In the genomic region with DNA sequence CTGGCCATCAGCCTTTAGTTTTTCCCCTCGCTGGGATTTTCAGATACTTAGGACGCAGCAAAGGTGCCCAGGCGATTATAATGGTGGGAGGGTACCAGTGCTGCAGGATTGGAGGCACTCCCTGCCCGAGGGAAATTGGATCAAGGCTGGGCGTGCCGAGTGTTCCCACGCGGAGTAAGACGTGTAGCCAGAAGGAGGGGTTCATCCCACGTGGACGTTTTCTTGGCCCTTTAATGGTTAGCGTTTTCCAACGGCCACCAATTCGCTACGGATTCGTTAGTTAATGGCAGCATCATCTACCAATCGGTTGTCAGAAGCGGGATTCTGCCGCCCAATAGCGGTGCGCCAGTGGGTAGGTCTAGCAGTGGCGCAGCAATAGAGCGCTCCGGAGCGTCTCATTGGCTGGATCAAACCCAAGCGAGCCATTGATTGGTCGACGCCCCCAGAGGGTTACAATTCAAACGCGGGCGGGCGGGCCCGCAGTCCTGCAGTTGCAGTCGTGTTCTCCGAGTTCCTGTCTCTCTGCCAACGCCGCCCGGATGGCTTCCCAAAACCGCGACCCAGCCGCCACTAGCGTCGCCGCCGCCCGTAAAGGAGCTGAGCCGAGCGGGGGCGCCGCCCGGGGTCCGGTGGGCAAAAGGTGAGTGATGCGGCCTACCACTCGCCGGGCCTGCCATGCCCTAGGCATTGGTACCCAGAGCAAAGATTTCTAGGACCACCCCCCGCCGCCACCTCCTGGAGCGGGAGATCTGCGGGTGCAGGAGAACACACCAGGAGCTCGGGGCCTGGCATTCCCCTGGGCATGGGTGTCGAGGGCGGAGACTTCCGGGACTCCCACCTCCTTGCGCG, we compare ENCODE assay signal across 8 cellular contexts. TPM values are rescaled to one million over a fixed set of nuclear protein-coding genes. Genes with fewer than 3 reads are reported as not detected.
DNase-seq lines count a peak whose midpoint lies in the region; ATAC-seq and TF ChIP-seq lines count a peak whose summit lies in the region.

A gene (plus strand): TSS at position 488 of the 849 bp plus-strand sequence. CDS start 52 bp downstream, at position 540.

- no peaks in the 10 kb centered on the region for H3K9me3 ChIP-seq in liver (ENCODE audit: control insufficient read depth in 4 of 4, low read length in 3 of 4)

- peaks cover 3 to 30% (median 27%) of the 10 kb centered on the region in 4 donors for H3K36me3 ChIP-seq in liver (ENCODE audit: control insufficient read depth in 4 of 4, insufficient read depth in 3 of 4, low read depth in 1 of 4, low read length in 3 of 4)

- peak within 1 kb of the TSS in 2 of 3 donors; percentile 29 to 53 for H3K4me3 ChIP-seq in liver (ENCODE audit: low read depth in 1 of 3, low read length in 3 of 3)

- no peak for TF ChIP-seq CTCF in liver (IDR thresholded peaks at IDR 0.05; ENCODE audit: low read depth, low read length, missing input control)

- TF ChIP-seq RAD21 in liver (IDR thresholded peaks at IDR 0.05), result peak in 1 of 2 donors; percentile 9

- 4% methylated on average over 65 of the region's 65 CpGs for WGBS in liver

- H3K9ac ChIP-seq in liver (ENCODE audit: low read depth in 1 of 2, low read length in 2 of 2), result no peak within 1 kb of the TSS

- DNase-seq in C1 segment of cervical spinal cord (lab: John Stamatoyannopoulos, UW) (peak; percentile 40 to 98 (median 94)), NCI-H748 treated with DMSO at 0.1 percent for 48 hours (lab: John Stamatoyannopoulos, UW) (peak; percentile 88), dermis microvascular lymphatic vessel endothelial cell (ENCODE audit: low read depth in 2 of 2) (peak; percentile 99 to 100)
- DNase-seq in activated CD4-positive, alpha-beta T cell treated with anti-CD3 and anti-CD28 coated beads, Interleukin-2, amount 50 U/mL, for 4 hours, result peak; percentile 91
- peak; percentile 91 for DNase-seq in stimulated activated CD4-positive, alpha-beta T cell treated with anti-CD3 and anti-CD28 coated beads, Interleukin-4, amount 100 ng/mL, for 1 hour

- peaks cover 0 to 13% (median 7%) of the 10 kb centered on the region in 4 donors for H3K4me1 ChIP-seq in liver (ENCODE audit: control insufficient read depth in 4 of 4, insufficient read depth in 4 of 4, low read length in 3 of 4)

- no peaks in the 10 kb centered on the region for H3K27me3 ChIP-seq in liver (ENCODE audit: control insufficient read depth in 4 of 4, insufficient read depth in 4 of 4, low read length in 3 of 4)

- peak; percentile 99 for ATAC-seq in GM19372 (IDR thresholded peaks at IDR 0.05; ENCODE audit: low read depth, unreplicated experiment)
- ATAC-seq in HG03558 (IDR thresholded peaks at IDR 0.05; ENCODE audit: extremely low read depth, unreplicated experiment), result peak; percentile 96

- H3K27ac ChIP-seq in liver (ENCODE audit: low read depth in 1 of 2, low read length in 2 of 2), result no peak within 1 kb of the TSS

TF ChIP-seq in liver, 16 proteins besides CTCF, POLR2A, EP300 and RAD21:
- TF ChIP-seq JUND (IDR thresholded peaks at IDR 0.05) (no peak), GABPA (IDR thresholded peaks at IDR 0.05 in 1 of 2, conservative IDR thresholded peaks at IDR 0.05 in 1 of 2) (peak in 1 of 2 donors; percentile 21), SP1 (IDR thresholded peaks at IDR 0.05) (peak; percentile 99), HNF4G (IDR thresholded peaks at IDR 0.05) (no peak), NR2F2 (IDR thresholded peaks at IDR 0.05) (peak; percentile 19), RXRA (IDR thresholded peaks at IDR 0.05) (no peak), YY1 (IDR thresholded peaks at IDR 0.05) (peak; percentile 11), FOXA2 (IDR thresholded peaks at IDR 0.05) (no peak), EGR1 (IDR thresholded peaks at IDR 0.05; ENCODE audit: low read depth in 2 of 2) (no peak), TAF1 (conservative IDR thresholded peaks at IDR 0.05) (no peak), FOXA1 (IDR thresholded peaks at IDR 0.05) (no peak), HNF4A (conservative IDR thresholded peaks at IDR 0.05) (no peak)
- TF ChIP-seq, protein P1, sequence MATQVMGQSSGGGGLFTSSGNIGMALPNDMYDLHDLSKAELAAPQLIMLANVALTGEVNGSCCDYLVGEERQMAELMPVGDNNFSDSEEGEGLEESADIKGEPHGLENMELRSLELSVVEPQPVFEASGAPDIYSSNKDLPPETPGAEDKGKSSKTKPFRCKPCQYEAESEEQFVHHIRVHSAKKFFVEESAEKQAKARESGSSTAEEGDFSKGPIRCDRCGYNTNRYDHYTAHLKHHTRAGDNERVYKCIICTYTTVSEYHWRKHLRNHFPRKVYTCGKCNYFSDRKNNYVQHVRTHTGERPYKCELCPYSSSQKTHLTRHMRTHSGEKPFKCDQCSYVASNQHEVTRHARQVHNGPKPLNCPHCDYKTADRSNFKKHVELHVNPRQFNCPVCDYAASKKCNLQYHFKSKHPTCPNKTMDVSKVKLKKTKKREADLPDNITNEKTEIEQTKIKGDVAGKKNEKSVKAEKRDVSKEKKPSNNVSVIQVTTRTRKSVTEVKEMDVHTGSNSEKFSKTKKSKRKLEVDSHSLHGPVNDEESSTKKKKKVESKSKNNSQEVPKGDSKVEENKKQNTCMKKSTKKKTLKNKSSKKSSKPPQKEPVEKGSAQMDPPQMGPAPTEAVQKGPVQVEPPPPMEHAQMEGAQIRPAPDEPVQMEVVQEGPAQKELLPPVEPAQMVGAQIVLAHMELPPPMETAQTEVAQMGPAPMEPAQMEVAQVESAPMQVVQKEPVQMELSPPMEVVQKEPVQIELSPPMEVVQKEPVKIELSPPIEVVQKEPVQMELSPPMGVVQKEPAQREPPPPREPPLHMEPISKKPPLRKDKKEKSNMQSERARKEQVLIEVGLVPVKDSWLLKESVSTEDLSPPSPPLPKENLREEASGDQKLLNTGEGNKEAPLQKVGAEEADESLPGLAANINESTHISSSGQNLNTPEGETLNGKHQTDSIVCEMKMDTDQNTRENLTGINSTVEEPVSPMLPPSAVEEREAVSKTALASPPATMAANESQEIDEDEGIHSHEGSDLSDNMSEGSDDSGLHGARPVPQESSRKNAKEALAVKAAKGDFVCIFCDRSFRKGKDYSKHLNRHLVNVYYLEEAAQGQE (IDR thresholded peaks at IDR 0.05), result no peak
- TF ChIP-seq, protein P2, sequence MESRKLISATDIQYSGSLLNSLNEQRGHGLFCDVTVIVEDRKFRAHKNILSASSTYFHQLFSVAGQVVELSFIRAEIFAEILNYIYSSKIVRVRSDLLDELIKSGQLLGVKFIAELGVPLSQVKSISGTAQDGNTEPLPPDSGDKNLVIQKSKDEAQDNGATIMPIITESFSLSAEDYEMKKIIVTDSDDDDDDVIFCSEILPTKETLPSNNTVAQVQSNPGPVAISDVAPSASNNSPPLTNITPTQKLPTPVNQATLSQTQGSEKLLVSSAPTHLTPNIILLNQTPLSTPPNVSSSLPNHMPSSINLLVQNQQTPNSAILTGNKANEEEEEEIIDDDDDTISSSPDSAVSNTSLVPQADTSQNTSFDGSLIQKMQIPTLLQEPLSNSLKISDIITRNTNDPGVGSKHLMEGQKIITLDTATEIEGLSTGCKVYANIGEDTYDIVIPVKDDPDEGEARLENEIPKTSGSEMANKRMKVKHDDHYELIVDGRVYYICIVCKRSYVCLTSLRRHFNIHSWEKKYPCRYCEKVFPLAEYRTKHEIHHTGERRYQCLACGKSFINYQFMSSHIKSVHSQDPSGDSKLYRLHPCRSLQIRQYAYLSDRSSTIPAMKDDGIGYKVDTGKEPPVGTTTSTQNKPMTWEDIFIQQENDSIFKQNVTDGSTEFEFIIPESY (IDR thresholded peaks at IDR 0.05), result no peak
- TF ChIP-seq, protein P3, sequence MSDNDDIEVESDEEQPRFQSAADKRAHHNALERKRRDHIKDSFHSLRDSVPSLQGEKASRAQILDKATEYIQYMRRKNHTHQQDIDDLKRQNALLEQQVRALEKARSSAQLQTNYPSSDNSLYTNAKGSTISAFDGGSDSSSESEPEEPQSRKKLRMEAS (IDR thresholded peaks at IDR 0.05), result peak; percentile 37
- TF ChIP-seq, protein P4, sequence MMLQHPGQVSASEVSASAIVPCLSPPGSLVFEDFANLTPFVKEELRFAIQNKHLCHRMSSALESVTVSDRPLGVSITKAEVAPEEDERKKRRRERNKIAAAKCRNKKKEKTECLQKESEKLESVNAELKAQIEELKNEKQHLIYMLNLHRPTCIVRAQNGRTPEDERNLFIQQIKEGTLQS (IDR thresholded peaks at IDR 0.05), result no peak

RNA-seq across cellular contexts. Expression of the gene that starts here (rescaled TPM):
- total RNA-seq in dermis microvascular lymphatic vessel endothelial cell (9.6 and 17.1 TPM in 2 replicates), liver (10 to 100 TPM in 1 of 2 donors, not detected in 1; 27.6 TPM)
- polyA plus RNA-seq in liver, result 1 to 10 TPM; 2.7 to 8.1 TPM
